1 cellular context compared by ENCODE assay signal in the genomic region with DNA sequence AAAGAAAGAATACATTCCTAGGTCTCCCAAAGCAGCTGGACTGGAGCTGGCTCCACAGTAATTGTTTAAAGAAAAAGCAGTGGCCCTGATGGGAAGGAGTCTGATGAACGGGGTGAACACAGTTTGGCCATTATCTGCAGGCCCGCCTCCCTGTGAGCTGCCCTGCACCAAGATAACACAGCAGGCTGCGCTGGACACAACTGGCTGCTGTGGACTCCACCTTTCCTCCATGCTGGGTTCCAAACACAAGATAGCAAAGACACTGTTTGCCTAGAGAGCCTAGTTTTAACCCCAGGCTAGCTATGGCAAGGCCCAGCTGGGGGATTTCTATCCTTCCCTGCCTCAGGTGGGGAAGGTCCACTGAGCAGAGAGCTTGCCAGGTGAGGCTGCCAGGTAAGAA.
TF ChIP-seq lines count a peak whose summit lies in the region.

No MANE protein-coding gene starts in this region.

TF ChIP-seq in HepG2, 621 proteins besides CTCF, POLR2A, EP300 and RAD21:
- TF ChIP-seq BCL6 (CRISPR knock-in tag; IDR thresholded peaks at IDR 0.05) (peak; percentile 24; the same call in 1 of the 2 replicates), ZFX (CRISPR knock-in tag; IDR thresholded peaks at IDR 0.05; ENCODE audit: low read depth) (peak; percentile 40; the same call in 1 of the 2 replicates), ZFP36 (IDR thresholded peaks at IDR 0.05; ENCODE audit: borderline replicate concordance, low read depth, low read length, partially characterized antibody) (no peak), TEAD3 (CRISPR knock-in tag; optimal IDR thresholded peaks at IDR 0.05; ENCODE audit: borderline replicate concordance) (peak; percentile 29), KDM6A (CRISPR knock-in tag; IDR thresholded peaks at IDR 0.05; ENCODE audit: low read depth) (no peak), PBX2 (CRISPR knock-in tag; IDR thresholded peaks at IDR 0.05) (no peak), GLI4 (CRISPR knock-in tag; IDR thresholded peaks at IDR 0.05; ENCODE audit: borderline replicate concordance) (no peak), KAT8 (CRISPR knock-in tag; IDR thresholded peaks at IDR 0.05) (0 out of 2 replicates have a peak, but pooled peaks have one; percentile 17), ZSCAN30 (CRISPR knock-in tag; IDR thresholded peaks at IDR 0.05) (no peak), ZNF687 (CRISPR knock-in tag; IDR thresholded peaks at IDR 0.05) (peak; percentile 46), CC2D1A (CRISPR knock-in tag; IDR thresholded peaks at IDR 0.05) (no peak), FOXO4 (CRISPR knock-in tag; conservative IDR thresholded peaks at IDR 0.05) (no peak), ZNF619 (CRISPR knock-in tag; IDR thresholded peaks at IDR 0.05) (no peak), XRCC5 (optimal IDR thresholded peaks at IDR 0.05; ENCODE audit: low read length) (peak; percentile 20), TFAP4 (IDR thresholded peaks at IDR 0.05; ENCODE audit: borderline replicate concordance, low read depth) (no peak), ZSCAN9 (CRISPR knock-in tag; IDR thresholded peaks at IDR 0.05; ENCODE audit: borderline replicate concordance) (no peak), ZNF292 (CRISPR knock-in tag; IDR thresholded peaks at IDR 0.05; ENCODE audit: borderline replicate concordance, low read depth) (peak; percentile 62; the same call in 1 of the 2 replicates)
- TF ChIP-seq, protein P1, sequence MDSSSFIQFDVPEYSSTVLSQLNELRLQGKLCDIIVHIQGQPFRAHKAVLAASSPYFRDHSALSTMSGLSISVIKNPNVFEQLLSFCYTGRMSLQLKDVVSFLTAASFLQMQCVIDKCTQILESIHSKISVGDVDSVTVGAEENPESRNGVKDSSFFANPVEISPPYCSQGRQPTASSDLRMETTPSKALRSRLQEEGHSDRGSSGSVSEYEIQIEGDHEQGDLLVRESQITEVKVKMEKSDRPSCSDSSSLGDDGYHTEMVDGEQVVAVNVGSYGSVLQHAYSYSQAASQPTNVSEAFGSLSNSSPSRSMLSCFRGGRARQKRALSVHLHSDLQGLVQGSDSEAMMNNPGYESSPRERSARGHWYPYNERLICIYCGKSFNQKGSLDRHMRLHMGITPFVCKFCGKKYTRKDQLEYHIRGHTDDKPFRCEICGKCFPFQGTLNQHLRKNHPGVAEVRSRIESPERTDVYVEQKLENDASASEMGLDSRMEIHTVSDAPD (CRISPR knock-in tag; IDR thresholded peaks at IDR 0.05) = 0 out of 2 replicates have a peak, but pooled peaks have one; percentile 24
TF ChIP-seq in HepG2: peak in this region for 8.
